In the genomic region with DNA sequence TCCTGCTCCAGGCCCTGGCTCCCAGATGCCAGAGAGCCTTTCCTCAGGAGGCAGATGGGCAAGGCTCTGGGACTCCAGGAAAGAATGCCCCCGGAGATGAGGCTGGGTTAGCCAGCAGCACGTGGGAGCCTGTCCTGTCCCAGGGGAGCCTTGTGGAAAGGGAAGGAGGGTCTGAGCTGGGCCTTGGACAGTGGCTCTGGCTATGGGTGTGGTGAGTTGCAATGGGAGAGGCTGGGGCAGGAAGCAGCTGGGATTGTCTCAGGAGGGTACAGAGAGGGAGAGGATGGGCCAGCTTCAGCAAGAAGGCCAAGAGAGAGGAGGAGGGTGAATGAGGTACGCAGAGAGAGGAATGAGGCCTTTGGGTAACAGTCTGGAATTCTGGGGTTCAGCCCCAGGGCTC, we compare ENCODE assay signal across 18 cellular contexts.
"Had no signal": no experiment of that assay in that cellular context is flagged by ENCODE, and none has a peak within 500 bp of the region (broad histone marks: within the 10 kb centered on the region; RNA-seq: fewer than 3 reads in every experiment).

No MANE protein-coding gene starts in this region.

- H3K9me3 ChIP-seq: gastrocnemius medialis, left ventricle myocardium inferior, ovary, sigmoid colon, thoracic aorta, uterus had no signal

- DNase-seq: activated B cell treated with CpG ODN at 0.5 μM for 24 hours; activated CD4-positive, alpha-beta T cell treated with anti-CD3 and anti-CD28 coated beads, Interleukin-2, amount 10 ng/mL, durations not matched to agents 7 days and 5 days; activated CD8-positive, alpha-beta memory T cell treated with anti-CD3 and anti-CD28 coated beads for 24 hours; activated naive CD4-positive, alpha-beta T cell treated with Interleukin-2 at 50 U/mL for 16 hours; amniotic stem cell; effector memory CD4-positive, alpha-beta T cell; gastrocnemius medialis; kidney; left ventricle myocardium inferior; ovary; sigmoid colon; stimulated activated CD4-positive, alpha-beta T cell treated with anti-CD3 and anti-CD28 coated beads, Interleukin-12 subunit alpha, Interleukin-12 subunit beta, amount 100 ng/mL, for 4 hours; stimulated activated CD4-positive, alpha-beta T cell treated with anti-CD3 and anti-CD28 coated beads, Interleukin-2, amount 100 ng/mL, for 48 hours; stimulated activated CD8-positive, alpha-beta memory T cell treated with anti-CD3 and anti-CD28 coated beads, Interleukin-4, amount 100 ng/mL, for 48 hours; stimulated activated naive CD8-positive, alpha-beta T cell treated with anti-CD3 and anti-CD28 coated beads, Interleukin-15, amount 100 ng/mL, for 72 hours; uterus had no signal

- H3K4me3 ChIP-seq: gastrocnemius medialis, left ventricle myocardium inferior, ovary, sigmoid colon, thoracic aorta, uterus had no signal

- H3K27me3 ChIP-seq: gastrocnemius medialis, ovary, uterus had no signal

- H3K36me3 ChIP-seq: gastrocnemius medialis, left ventricle myocardium inferior, ovary, sigmoid colon, thoracic aorta, uterus had no signal

- H3K27ac ChIP-seq: epithelial cell of prostate, gastrocnemius medialis, left ventricle myocardium inferior, ovary, sigmoid colon, thoracic aorta, uterus had no signal

- ATAC-seq: gastrocnemius medialis; stimulated activated naive CD8-positive, alpha-beta T cell treated with anti-CD3 and anti-CD28 coated beads, Interleukin-15, amount 100 ng/mL, for 72 hours had no signal
